Comparison of ENCODE assay signal across 8 cellular contexts in the genomic region with DNA sequence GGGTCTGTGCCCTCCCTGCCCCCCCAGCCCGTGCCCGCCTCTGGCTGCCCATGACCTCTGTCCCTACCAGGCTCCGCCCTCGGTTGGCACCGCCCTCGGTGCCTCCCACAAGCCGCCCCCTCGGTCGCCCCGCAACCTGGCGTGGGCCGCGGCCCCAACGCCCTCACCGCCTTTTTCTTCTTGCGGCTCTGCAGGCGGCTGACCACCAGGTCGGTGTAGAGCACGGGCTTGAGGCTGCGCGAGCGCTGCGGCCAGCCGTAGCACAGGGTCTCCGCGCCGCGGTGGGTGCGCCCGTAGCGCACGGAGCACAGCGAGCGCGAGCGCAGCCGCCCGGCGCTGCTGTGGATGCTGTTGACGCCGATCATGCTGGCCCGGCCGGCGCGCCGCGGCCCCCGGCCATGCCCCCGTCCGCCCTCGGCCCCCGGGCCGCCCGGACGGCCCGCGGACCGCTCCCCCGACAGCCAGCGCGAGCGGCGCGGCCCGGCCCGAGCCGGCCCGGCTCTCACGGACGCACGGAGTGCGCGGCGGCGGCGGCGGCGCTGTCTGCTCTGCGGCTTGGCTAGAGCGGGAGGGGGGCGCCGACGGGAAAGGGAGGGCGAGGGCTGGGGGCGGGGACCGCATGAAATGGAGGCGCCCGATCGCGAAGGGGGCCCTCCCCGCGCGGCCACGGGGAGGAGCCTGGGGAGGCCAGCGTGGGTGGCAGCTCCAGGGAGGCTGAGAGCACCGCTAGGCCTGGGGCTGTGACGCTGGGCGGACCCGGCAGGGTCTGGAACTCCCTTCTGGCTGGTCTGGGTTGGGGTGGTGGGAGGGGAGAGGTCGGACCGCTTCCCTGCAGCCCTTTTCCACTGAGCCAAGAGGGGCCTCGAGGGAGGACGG. TPM values are rescaled to one million over a fixed set of nuclear protein-coding genes. Genes with fewer than 3 reads are reported as not detected.
DNase-seq lines count a peak whose midpoint lies in the region; ATAC-seq, FAIRE-seq and TF ChIP-seq lines count a peak whose summit lies in the region.

No MANE protein-coding gene starts in this region.

- peaks cover 71% of the 10 kb centered on the region for H3K4me1 Mint-ChIP-seq in activated T-cell treated with anti-CD3 and anti-CD28 coated beads, Interleukin-2, amount 50 U/mL, for 72 hours (ENCODE audit: low read depth)

- H3K27ac ChIP-seq in fibroblast of lung (ENCODE audit: insufficient read depth, low read length): no peak overlapping the region
- no peak overlapping the region for H3K27ac ChIP-seq in neuronal stem cell (replicated peaks; ENCODE audit: low read length)
- peak overlapping the region; percentile 36 for H3K27ac ChIP-seq in temporal lobe (ENCODE audit: low read depth, low read length)

- H3K79me2 ChIP-seq in fibroblast of lung (ENCODE audit: control insufficient read depth, insufficient read depth, low read length): no peaks in the 10 kb centered on the region

- no peak overlapping the region for H4K91ac ChIP-seq in neuronal stem cell (ENCODE audit: low read depth, low read length, poor library complexity)

- H3K4me3 Mint-ChIP-seq in activated T-cell treated with anti-CD3 and anti-CD28 coated beads, Interleukin-2, amount 50 U/mL, for 72 hours: peak overlapping the region; percentile 71 to 87

- peaks cover 7% of the 10 kb centered on the region for H3K27me3 Mint-ChIP-seq in activated T-cell treated with anti-CD3 and anti-CD28 coated beads, Interleukin-2, amount 50 U/mL, for 72 hours (ENCODE audit: low read depth)

- no peak overlapping the region for H2BK12ac ChIP-seq in neuronal stem cell (ENCODE audit: low read length)

- no CpG with 5 or more reads among the region's 103 CpGs for WGBS in neuronal stem cell (ENCODE audit: extremely low coverage in 2 of 2, insufficient read length in 2 of 2, insufficient replicate concordance in 1 of 2), 2 donors

- no peaks in the 10 kb centered on the region for H3K9me3 ChIP-seq in fibroblast of lung (ENCODE audit: control insufficient read depth, insufficient read depth, low read depth, low read length)
- peaks cover 0 to 9% of the 10 kb centered on the region in 2 donors for H3K9me3 ChIP-seq in neuronal stem cell (replicated peaks in 1 of 2; ENCODE audit: control insufficient read depth in 2 of 2, insufficient read depth in 1 of 2, low read depth in 1 of 2, low read length in 2 of 2)

- no peak overlapping the region for H4K8ac ChIP-seq in neuronal stem cell (ENCODE audit: low read depth, low read length)

- peak overlapping the region; percentile 49 for H2AK5ac ChIP-seq in neuronal stem cell (ENCODE audit: low read depth, low read length)

- no peaks in the 10 kb centered on the region for H3K9me3 Mint-ChIP-seq in activated T-cell treated with anti-CD3 and anti-CD28 coated beads, Interleukin-2, amount 50 U/mL, for 72 hours

- H3K36me3 ChIP-seq in fibroblast of lung (ENCODE audit: control insufficient read depth, insufficient read depth, low read length) (no peaks in the 10 kb centered on the region), neuronal stem cell (replicated peaks in 1 of 2; ENCODE audit: control insufficient read depth in 2 of 2, insufficient read depth in 2 of 2, low read length in 2 of 2) (peaks cover 0 to 20% of the 10 kb centered on the region in 2 donors)

- peak; percentile 70 to 74 for ATAC-seq in activated T-cell treated with anti-CD3 and anti-CD28 coated beads, Interleukin-2, amount 50 U/mL, for 72 hours (replicated peaks in 1 of 2)
- no peak for ATAC-seq in GM21576 (IDR thresholded peaks at IDR 0.05; ENCODE audit: unreplicated experiment)

- H3K27ac Mint-ChIP-seq in activated T-cell treated with anti-CD3 and anti-CD28 coated beads, Interleukin-2, amount 50 U/mL, for 72 hours: no peak overlapping the region

- TF ChIP-seq CTCF in fibroblast of lung (conservative IDR thresholded peaks at IDR 0.05 in 1 of 2, IDR thresholded peaks at IDR 0.05 in 1 of 2; ENCODE audit: low read depth in 1 of 2, low read length in 2 of 2): no peak

- H3K4ac ChIP-seq in neuronal stem cell (ENCODE audit: low read length): no peak overlapping the region

- peak overlapping the region; percentile 20 for H3K23ac ChIP-seq in neuronal stem cell (ENCODE audit: low read depth, low read length, poor library complexity)

- H3K79me1 ChIP-seq in neuronal stem cell (ENCODE audit: low read depth, low read length): no peaks in the 10 kb centered on the region

- H3K4me1 ChIP-seq in fibroblast of lung (ENCODE audit: control insufficient read depth, extremely low read depth, insufficient read depth, low read length) (no peaks in the 10 kb centered on the region), neuronal stem cell (ENCODE audit: control insufficient read depth in 2 of 2, insufficient read depth in 1 of 2, low read depth in 1 of 2, low read length in 2 of 2) (peaks cover 39 to 53% of the 10 kb centered on the region in 2 donors)

- DNase-seq in AG08395 (ENCODE audit: low spot score): peak; percentile 19
- DNase-seq in NCI-H1092 treated with DMSO at 0.1 percent for 48 hours (lab: John Stamatoyannopoulos, UW): peak; percentile 25
- peak; percentile 86 to 91 for DNase-seq in activated T-cell treated with anti-CD3 and anti-CD28 coated beads, Interleukin-2, amount 50 U/mL, for 72 hours
- peak; percentile 30 to 60 for DNase-seq in fibroblast of lung (ENCODE audit: low read depth in 2 of 2)
- no peak for DNase-seq in neuronal stem cell (ENCODE audit: low spot score)
- no peak for DNase-seq in RCC 7860 (ENCODE audit: low spot score)

- H3K14ac ChIP-seq in neuronal stem cell (ENCODE audit: low read length): no peak overlapping the region

- H3K18ac ChIP-seq in neuronal stem cell (ENCODE audit: low read length): peak overlapping the region; percentile 78

- H3K4me2 ChIP-seq in fibroblast of lung (ENCODE audit: extremely low read depth, insufficient read depth, low read length) (peak overlapping the region; percentile 59), neuronal stem cell (ENCODE audit: insufficient read depth, low read length, poor library complexity, severe bottlenecking) (peak overlapping the region; percentile 78)

- H4K20me1 ChIP-seq in fibroblast of lung (ENCODE audit: control insufficient read depth, extremely low read depth, insufficient read depth, low read length): no peaks in the 10 kb centered on the region

- H3K4me3 ChIP-seq in fibroblast of lung (replicated peaks in 1 of 4; ENCODE audit: control extremely low read depth in 1 of 4, insufficient read depth in 1 of 4, low read depth in 3 of 4, low read length in 4 of 4) (peak overlapping the region in 3 of 4 experiments; percentile 21 to 44 (median 30)), neuronal stem cell (ENCODE audit: low read length in 2 of 2) (peak overlapping the region; percentile 47 to 81)

- peaks cover 0 to 2% of the 10 kb centered on the region in 2 donors for H3K36me3 Mint-ChIP-seq in activated T-cell treated with anti-CD3 and anti-CD28 coated beads, Interleukin-2, amount 50 U/mL, for 72 hours (ENCODE audit: insufficient read depth in 2 of 2)

- H3K9ac ChIP-seq in fibroblast of lung (ENCODE audit: insufficient read depth, low read length): no peak overlapping the region
- H3K9ac ChIP-seq in neuronal stem cell (ENCODE audit: low read depth, low read length, poor library complexity): peak overlapping the region; percentile 73

- no peak for FAIRE-seq in RCC 7860 (lab: Jason Lieb, UNC)

- H2BK5ac ChIP-seq in neuronal stem cell (ENCODE audit: low read length): no peak overlapping the region

- H2AFZ ChIP-seq in fibroblast of lung (ENCODE audit: low read length) (no peak overlapping the region), neuronal stem cell (ENCODE audit: low read length) (peak overlapping the region; percentile 78)

- H3K27me3 ChIP-seq in fibroblast of lung (ENCODE audit: control insufficient read depth, insufficient read depth, low read length) (peaks cover 61% of the 10 kb centered on the region), neuronal stem cell (ENCODE audit: control insufficient read depth in 3 of 3, insufficient read depth in 3 of 3, low read depth in 1 of 3, low read length in 3 of 3) (peaks cover 0 to 49% (median 22%) of the 10 kb centered on the region in 3 experiments)

- no peak overlapping the region for H2BK120ac ChIP-seq in neuronal stem cell (ENCODE audit: low read depth, low read length)

- peak overlapping the region; percentile 88 for H2BK15ac ChIP-seq in neuronal stem cell (ENCODE audit: low read length)

RNA-seq across cellular contexts. Expression of a gene that starts 9.6 kb away (rescaled TPM):
- total RNA-seq in activated T-cell treated with anti-CD3 and anti-CD28 coated beads, Interleukin-2, amount 50 U/mL, for 72 hours: 10 to 100 TPM in 1 of 2 donors, 1 to 10 TPM in 1; 8.6 to 11.7 TPM
- total RNA-seq in fibroblast of lung: 5.3 and 6.9 TPM in 2 replicates
- 0.07 and 0.30 TPM in 2 replicates for polyA plus RNA-seq in fibroblast of lung
- 1.6 and 2.6 TPM in 2 replicates for polyA plus RNA-seq in fibroblast of lung (2012)
- polyA minus RNA-seq in fibroblast of lung (ENCODE audit: low replicate concordance): not detected in 2 replicates
- 2.4 TPM for polyA plus RNA-seq in neuronal stem cell (2013, experiment 1 of 2)
- 1.9 TPM for polyA plus RNA-seq in neuronal stem cell (2013, experiment 2 of 2)
- total RNA-seq in temporal lobe: 99.6 TPM

RNA-seq across cellular contexts. Expression of a gene that starts 11.7 kb away (rescaled TPM):
- 10 to 100 TPM; 15.3 TPM for total RNA-seq in activated T-cell treated with anti-CD3 and anti-CD28 coated beads, Interleukin-2, amount 50 U/mL, for 72 hours
- total RNA-seq in fibroblast of lung (6.7 and 7.3 TPM in 2 replicates), temporal lobe (13.8 TPM)
- 2.2 and 2.8 TPM in 2 replicates for polyA plus RNA-seq in fibroblast of lung
- polyA plus RNA-seq in fibroblast of lung (2012): 5.7 and 6.8 TPM in 2 replicates
- polyA minus RNA-seq in fibroblast of lung (ENCODE audit: low replicate concordance): 0.47 and 0.82 TPM in 2 replicates
- 4.7 TPM for polyA plus RNA-seq in neuronal stem cell (2013, experiment 1 of 2)
- 4.8 TPM for polyA plus RNA-seq in neuronal stem cell (2013, experiment 2 of 2)

RNA-seq across cellular contexts. Expression of a gene that starts 13.5 kb away (rescaled TPM):
- 100 to 1,000 TPM; 472 to 564 TPM for total RNA-seq in activated T-cell treated with anti-CD3 and anti-CD28 coated beads, Interleukin-2, amount 50 U/mL, for 72 hours
- total RNA-seq in fibroblast of lung (16.7 and 23.3 TPM in 2 replicates), temporal lobe (1.5 TPM)
- polyA plus RNA-seq in fibroblast of lung: 6.8 and 7.6 TPM in 2 replicates
- polyA plus RNA-seq in fibroblast of lung (2012): 10.5 and 13.1 TPM in 2 replicates
- 11.3 and 14.5 TPM in 2 replicates for polyA minus RNA-seq in fibroblast of lung (ENCODE audit: low replicate concordance)
- 7.6 TPM for polyA plus RNA-seq in neuronal stem cell (2013, experiment 1 of 2)
- polyA plus RNA-seq in neuronal stem cell (2013, experiment 2 of 2): 8.2 TPM

RNA-seq across cellular contexts. Expression of a gene that starts 23.4 kb away (rescaled TPM):
- total RNA-seq in activated T-cell treated with anti-CD3 and anti-CD28 coated beads, Interleukin-2, amount 50 U/mL, for 72 hours: 10 to 100 TPM; 78.7 to 79.5 TPM
- 60.8 and 63.2 TPM in 2 replicates for total RNA-seq in fibroblast of lung
- 62.3 and 66.8 TPM in 2 replicates for polyA plus RNA-seq in fibroblast of lung
- polyA plus RNA-seq in fibroblast of lung (2012): 72.6 and 85.2 TPM in 2 replicates
- polyA minus RNA-seq in fibroblast of lung (ENCODE audit: low replicate concordance): 75.4 and 77.0 TPM in 2 replicates
- 114 TPM for polyA plus RNA-seq in neuronal stem cell (2013, experiment 1 of 2)
- polyA plus RNA-seq in neuronal stem cell (2013, experiment 2 of 2): 113 TPM
- 50.9 TPM for total RNA-seq in temporal lobe

RNA-seq across cellular contexts. Expression of a gene that starts 42.4 kb away (rescaled TPM):
- total RNA-seq in activated T-cell treated with anti-CD3 and anti-CD28 coated beads, Interleukin-2, amount 50 U/mL, for 72 hours: under 1 TPM in 1 of 2 donors, not detected in 1; 0.21 TPM
- under 0.01 and 0.17 TPM in 2 replicates for total RNA-seq in fibroblast of lung
- polyA plus RNA-seq in fibroblast of lung: not detected in 2 replicates
- not detected in 2 replicates for polyA plus RNA-seq in fibroblast of lung (2012)
- polyA minus RNA-seq in fibroblast of lung (ENCODE audit: low replicate concordance): not detected in 2 replicates
- polyA plus RNA-seq in neuronal stem cell (2013, experiment 1 of 2): 0.10 TPM
- 0.18 TPM for polyA plus RNA-seq in neuronal stem cell (2013, experiment 2 of 2)
- total RNA-seq in temporal lobe: under 0.01 TPM

Comparison
In these comparisons a context has a peak if more than half of its experiments do, and no peak if none do; other contexts are left out.
1. DNase-seq: peak in AG08395 (single experiment), NCI-H1092 treated with DMSO at 0.1 percent for 48 hours (single experiment), activated T-cell treated with anti-CD3 and anti-CD28 coated beads, Interleukin-2, amount 50 U/mL, for 72 hours (2 of 2) and fibroblast of lung (2 of 2); none in neuronal stem cell (single experiment) and RCC 7860 (single experiment).
2. RNA of a gene that starts 13.5 kb away (total RNA-seq): 472 to 564 TPM in activated T-cell treated with anti-CD3 and anti-CD28 coated beads, Interleukin-2, amount 50 U/mL, for 72 hours; 16.7 to 23.3 TPM in fibroblast of lung and 1.5 TPM in temporal lobe (single experiment); every median in the first group is over 10 times any median in the second.